ENCODE assay signal across 17 cellular contexts in genomic region chr4:69179817-69180216, GRCh38. TPM values are rescaled to one million over a fixed set of nuclear protein-coding genes. Genes with fewer than 3 reads are reported as not detected.
"Had no signal": no experiment of that assay in that cellular context is flagged by ENCODE, and none has a peak within 500 bp of the region (broad histone marks: within the 10 kb centered on the region; RNA-seq: fewer than 3 reads in every experiment).

No MANE protein-coding gene starts in this region.

RNA-seq across cellular contexts. Expression of gene UGT2B11, which starts 34.7 kb away (rescaled TPM):
- total RNA-seq: heart left ventricle; kidney epithelial cell; left cardiac atrium; left lung; lung; mesothelial cell of epicardium; mononuclear cell; myocyte; naive thymus-derived CD4-positive, alpha-beta T cell; natural killer cell treated with Interleukin-12 subunit alpha and Interleukin-12 subunit beta and Interleukin-15 and Interleukin-18, amount 100 ng/mL, for 72 hours; omental fat pad; ovary; psoas muscle; skeletal muscle tissue; upper lobe of left lung; urinary bladder; vagina had no signal
